ENCODE assay signal across 1 cellular context in the genomic region with DNA sequence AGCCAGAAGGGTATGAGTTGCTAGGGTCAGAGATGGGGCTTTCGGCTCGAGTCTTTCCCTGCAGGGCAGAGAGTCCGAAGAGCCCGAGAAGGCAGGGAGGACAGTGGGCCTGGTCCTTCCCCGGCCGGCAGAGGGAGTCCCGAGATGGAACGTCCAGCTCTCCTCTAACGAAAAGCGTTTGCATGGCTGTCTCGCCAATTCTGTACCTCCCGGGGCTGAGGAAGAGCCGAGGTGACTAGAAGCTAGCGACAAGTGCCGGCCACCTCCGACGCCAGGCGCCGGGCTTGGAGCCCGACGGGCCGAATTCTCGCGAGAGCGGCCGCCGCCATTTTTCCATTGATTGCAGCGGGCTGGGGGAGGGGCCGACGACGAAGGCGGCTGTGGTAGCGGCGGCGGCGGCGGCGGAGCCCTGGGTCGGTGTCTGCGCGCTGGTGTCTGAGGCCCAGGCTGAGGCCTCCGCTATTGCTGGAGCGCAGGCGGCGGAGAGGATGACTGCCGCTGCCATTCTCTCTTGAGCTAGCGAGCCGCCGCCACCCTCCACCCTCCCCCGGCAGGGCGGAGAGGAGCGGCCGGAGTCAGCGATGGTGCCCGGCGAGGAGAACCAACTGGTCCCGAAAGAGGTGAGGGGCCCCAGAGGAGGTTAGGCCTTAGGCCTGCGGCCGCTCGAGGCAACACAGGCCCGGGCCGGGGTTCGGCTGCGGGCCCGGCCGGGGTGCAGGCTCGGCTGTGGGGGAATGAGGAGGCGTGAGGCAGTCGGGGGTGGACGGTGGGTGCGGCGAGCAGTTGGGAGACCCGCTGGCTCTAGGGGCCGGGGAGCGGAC.
A peak's percentile ranks its signal among the peaks of the same experiment; 100 is the strongest.
TF ChIP-seq lines count a peak whose summit lies in the region.

A gene with protein sequence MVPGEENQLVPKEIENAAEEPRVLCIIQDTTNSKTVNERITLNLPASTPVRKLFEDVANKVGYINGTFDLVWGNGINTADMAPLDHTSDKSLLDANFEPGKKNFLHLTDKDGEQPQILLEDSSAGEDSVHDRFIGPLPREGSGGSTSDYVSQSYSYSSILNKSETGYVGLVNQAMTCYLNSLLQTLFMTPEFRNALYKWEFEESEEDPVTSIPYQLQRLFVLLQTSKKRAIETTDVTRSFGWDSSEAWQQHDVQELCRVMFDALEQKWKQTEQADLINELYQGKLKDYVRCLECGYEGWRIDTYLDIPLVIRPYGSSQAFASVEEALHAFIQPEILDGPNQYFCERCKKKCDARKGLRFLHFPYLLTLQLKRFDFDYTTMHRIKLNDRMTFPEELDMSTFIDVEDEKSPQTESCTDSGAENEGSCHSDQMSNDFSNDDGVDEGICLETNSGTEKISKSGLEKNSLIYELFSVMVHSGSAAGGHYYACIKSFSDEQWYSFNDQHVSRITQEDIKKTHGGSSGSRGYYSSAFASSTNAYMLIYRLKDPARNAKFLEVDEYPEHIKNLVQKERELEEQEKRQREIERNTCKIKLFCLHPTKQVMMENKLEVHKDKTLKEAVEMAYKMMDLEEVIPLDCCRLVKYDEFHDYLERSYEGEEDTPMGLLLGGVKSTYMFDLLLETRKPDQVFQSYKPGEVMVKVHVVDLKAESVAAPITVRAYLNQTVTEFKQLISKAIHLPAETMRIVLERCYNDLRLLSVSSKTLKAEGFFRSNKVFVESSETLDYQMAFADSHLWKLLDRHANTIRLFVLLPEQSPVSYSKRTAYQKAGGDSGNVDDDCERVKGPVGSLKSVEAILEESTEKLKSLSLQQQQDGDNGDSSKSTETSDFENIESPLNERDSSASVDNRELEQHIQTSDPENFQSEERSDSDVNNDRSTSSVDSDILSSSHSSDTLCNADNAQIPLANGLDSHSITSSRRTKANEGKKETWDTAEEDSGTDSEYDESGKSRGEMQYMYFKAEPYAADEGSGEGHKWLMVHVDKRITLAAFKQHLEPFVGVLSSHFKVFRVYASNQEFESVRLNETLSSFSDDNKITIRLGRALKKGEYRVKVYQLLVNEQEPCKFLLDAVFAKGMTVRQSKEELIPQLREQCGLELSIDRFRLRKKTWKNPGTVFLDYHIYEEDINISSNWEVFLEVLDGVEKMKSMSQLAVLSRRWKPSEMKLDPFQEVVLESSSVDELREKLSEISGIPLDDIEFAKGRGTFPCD (N-terminal part only) (plus strand): TSS at position 368 of the 821 bp plus-strand sequence. CDS start 214 bp downstream, at position 582.

TF ChIP-seq in IMR-90, 13 proteins besides CTCF, POLR2A, EP300 and RAD21:
- TF ChIP-seq SMC3 (IDR thresholded peaks at IDR 0.05; ENCODE audit: low read depth, low read length) (peak; percentile 18; the same call in 1 of the 2 replicates), MAZ (IDR thresholded peaks at IDR 0.05; ENCODE audit: borderline replicate concordance, low read depth, low read length) (no peak), BHLHE40 (IDR thresholded peaks at IDR 0.05; ENCODE audit: low read depth, low read length) (no peak)
TF ChIP-seq in IMR-90: peak in this region for 1.
